In genomic region chr20:58392286-58392685, GRCh38 we compare ENCODE assay signal across 15 cellular contexts. TPM values are rescaled to one million over a fixed set of nuclear protein-coding genes. Genes with fewer than 3 reads are reported as not detected.
A peak's percentile ranks its signal among the peaks of the same experiment; 100 is the strongest.
DNase-seq lines count a peak whose midpoint lies in the region; ATAC-seq and TF ChIP-seq lines count a peak whose summit lies in the region.
"Had no signal": no experiment of that assay in that cellular context is flagged by ENCODE, and none has a peak within 500 bp of the region (broad histone marks: within the 10 kb centered on the region; RNA-seq: fewer than 3 reads in every experiment).

No MANE protein-coding gene starts in this region.

- in situ Hi-C loops in GM23248 (cut with MboI), result no loop called here

- peaks cover 16% of the 10 kb centered on the region for H4K20me1 ChIP-seq in GM23248 (ENCODE audit: insufficient read depth)

- H3F3A ChIP-seq in GM23248 (ENCODE audit: insufficient read depth), result peaks cover 20% of the 10 kb centered on the region

- H3K9me3 ChIP-seq in CD4-positive, alpha-beta T cell (ENCODE audit: control insufficient read depth, low read length), result no peaks in the 10 kb centered on the region
- H3K9me3 ChIP-seq in GM23248 (ENCODE audit: low read depth) (no peaks in the 10 kb centered on the region), heart right ventricle (peaks cover 0 to 10% (median 0%) of the 10 kb centered on the region in 11 donors)
- H3K9me3 ChIP-seq: right atrium auricular region had no signal

- peaks cover 31% of the 10 kb centered on the region for H3K4me1 ChIP-seq in GM23248 (ENCODE audit: insufficient read depth)
- peaks cover 6 to 69% (median 56%) of the 10 kb centered on the region in 9 donors for H3K4me1 ChIP-seq in heart right ventricle

- no peak for TF ChIP-seq CTCF in CD4-positive, alpha-beta T cell (IDR thresholded peaks at IDR 0.05)
- TF ChIP-seq CTCF in neural crest cell (conservative IDR thresholded peaks at IDR 0.05) (no peak), heart right ventricle (IDR thresholded peaks at IDR 0.05) (no peak)

- H3K27me3 Mint-ChIP-seq in CD4-positive, alpha-beta T cell, result no peaks in the 10 kb centered on the region
- no peaks in the 10 kb centered on the region for H3K27me3 Mint-ChIP-seq in activated naive CD8-positive, alpha-beta T cell treated with anti-CD3 and anti-CD28 coated beads for 36 hours
- H3K27me3 Mint-ChIP-seq in neural crest cell (ENCODE audit: low read depth), result no peaks in the 10 kb centered on the region

- no peak overlapping the region for H3K4me3 ChIP-seq in GM23248
- no peak overlapping the region for H3K4me3 ChIP-seq in heart right ventricle
- H3K4me3 ChIP-seq: BLaER1, lung, right atrium auricular region had no signal

- POLR2A ChIA-PET in CD4-positive, alpha-beta T cell (lab: Charles Lee), result interaction anchor here (0.6 kb wide), 1 partner anchor 27 kb away, joined by 4 read pairs; no protein-coding TSS in a partner anchor

- no peaks in the 10 kb centered on the region for H3K9me2 ChIP-seq in GM23248 (ENCODE audit: insufficient read depth)

- ATAC-seq in CD4-positive, alpha-beta T cell (ENCODE audit: poor library complexity), result no peak
- no peak for ATAC-seq in heart right ventricle
- no peak for ATAC-seq in left lobe of liver

- intact Hi-C loops in CD4-positive, alpha-beta T cell (cut with DNase I, micrococcal nuclease), result loop anchor here (5.0 to 10.0 kb wide), 3 partner anchors 53 to 1997 kb away; partner anchors contain the start of genes AURKA (in 1 of the 2) and CSTF1 (in 1 of the 2)
- intact Hi-C loops in heart right ventricle (cut with DNase I), result loop anchor here in 2 of 10 donors (10.0 kb wide), 3 partner anchors 53 to 157 kb away; no protein-coding TSS in a partner anchor

- H3K9me3 Mint-ChIP-seq in CD4-positive, alpha-beta T cell, result no peaks in the 10 kb centered on the region
- no peaks in the 10 kb centered on the region for H3K9me3 Mint-ChIP-seq in activated naive CD8-positive, alpha-beta T cell treated with anti-CD3 and anti-CD28 coated beads for 36 hours
- H3K9me3 Mint-ChIP-seq in neural crest cell, result no peaks in the 10 kb centered on the region

- DNase-seq in CD4-positive, alpha-beta T cell, result no peak
- no peak for DNase-seq in GM23248
- no peak for DNase-seq in activated naive CD8-positive, alpha-beta T cell treated with anti-CD3 and anti-CD28 coated beads for 36 hours
- no peak for DNase-seq in neural crest cell (ENCODE audit: low read depth, low spot score)
- no peak for DNase-seq in AML-193 (lab: John Stamatoyannopoulos, UW)
- no peak for DNase-seq in heart right ventricle
- DNase-seq in left lobe of liver (ENCODE audit: low spot score), result no peak
- DNase-seq: activated naive CD4-positive, alpha-beta T cell; DMS79; NCI-H526; OCI-M1; stimulated activated CD4-positive, alpha-beta T cell treated with anti-CD3 and anti-CD28 coated beads, Interleukin-2, amount 100 ng/mL, for 24 hours had no signal

- no peak overlapping the region for H3K4me2 ChIP-seq in GM23248 (ENCODE audit: unreplicated experiment)

- no peaks in the 10 kb centered on the region for H3K27me3 ChIP-seq in CD4-positive, alpha-beta T cell (ENCODE audit: control insufficient read depth, insufficient read depth, low read length)
- H3K27me3 ChIP-seq in GM23248 (replicated peaks; ENCODE audit: insufficient read depth) (no peaks in the 10 kb centered on the region), heart right ventricle (no peaks in the 10 kb centered on the region)
- H3K27me3 ChIP-seq: BLaER1, right atrium auricular region had no signal

- peak overlapping the region; percentile 92 for H3K27ac Mint-ChIP-seq in CD4-positive, alpha-beta T cell
- H3K27ac Mint-ChIP-seq in activated naive CD8-positive, alpha-beta T cell treated with anti-CD3 and anti-CD28 coated beads for 36 hours, result no peak overlapping the region
- H3K27ac Mint-ChIP-seq in neural crest cell (ENCODE audit: unreplicated experiment), result no peak overlapping the region

- peaks cover 59% of the 10 kb centered on the region for H3K36me3 Mint-ChIP-seq in CD4-positive, alpha-beta T cell (ENCODE audit: low read depth)
- peaks cover 59% of the 10 kb centered on the region for H3K36me3 Mint-ChIP-seq in activated naive CD8-positive, alpha-beta T cell treated with anti-CD3 and anti-CD28 coated beads for 36 hours
- peaks cover 8% of the 10 kb centered on the region for H3K36me3 Mint-ChIP-seq in neural crest cell (ENCODE audit: low read depth)

- H3K79me2 ChIP-seq in GM23248 (ENCODE audit: insufficient read depth), result peaks cover 81% of the 10 kb centered on the region

- no peak overlapping the region for H3K27ac ChIP-seq in CD4-positive, alpha-beta T cell (ENCODE audit: low read depth, low read length)
- H3K27ac ChIP-seq in GM23248 (peak overlapping the region; percentile 46), heart right ventricle (no peak overlapping the region)
- H3K27ac ChIP-seq: BLaER1, right atrium auricular region had no signal

- H3K36me3 ChIP-seq in GM23248 (ENCODE audit: low read depth) (no peaks in the 10 kb centered on the region), heart right ventricle (peaks cover 0 to 15% (median 0%) of the 10 kb centered on the region in 9 donors)
- H3K36me3 ChIP-seq: right atrium auricular region had no signal

- H2AFZ ChIP-seq in GM23248, result no peak overlapping the region

- 81 to 87% methylated on average over 4 of the region's 4 CpGs for WGBS in GM23248 (ENCODE audit: low coverage in 1 of 2, low lambda C conversion rate in 2 of 2, missing lambda C conversion rate in 2 of 2), 2 experiments
- 77% methylated on average over 4 of the region's 4 CpGs for WGBS in heart right ventricle, 2 donors

- H3K4me1 Mint-ChIP-seq in CD4-positive, alpha-beta T cell (ENCODE audit: low read depth), result peaks cover 76% of the 10 kb centered on the region
- H3K4me1 Mint-ChIP-seq in activated naive CD8-positive, alpha-beta T cell treated with anti-CD3 and anti-CD28 coated beads for 36 hours, result peaks cover 56% of the 10 kb centered on the region
- peaks cover 49% of the 10 kb centered on the region for H3K4me1 Mint-ChIP-seq in neural crest cell

- no peak overlapping the region for H3K9ac ChIP-seq in GM23248
- H3K9ac ChIP-seq: BLaER1 had no signal

- CTCF ChIA-PET in CD4-positive, alpha-beta T cell (lab: Charles Lee), result no interaction called here

- H3K4me3 Mint-ChIP-seq in CD4-positive, alpha-beta T cell, result peak overlapping the region; percentile 62
- H3K4me3 Mint-ChIP-seq in activated naive CD8-positive, alpha-beta T cell treated with anti-CD3 and anti-CD28 coated beads for 36 hours, result peak overlapping the region; percentile 29
- H3K4me3 Mint-ChIP-seq in neural crest cell, result peak overlapping the region; percentile 64

RNA-seq across cellular contexts. Expression of gene VAPB, which starts 3.3 kb away (rescaled TPM):
- 10 to 100 TPM; 25.2 to 29.4 TPM for total RNA-seq in CD4-positive, alpha-beta T cell
- total RNA-seq in GM23248 (2014; rRNA removed; shearing (Covaris generic)), result 8.8 and 10.0 TPM in 2 replicates
- polyA plus RNA-seq in GM23248 (2016; fragmentation: Nextera tagmentation; extraction: Ambion mirVana), result 34.1 and 37.0 TPM in 2 replicates
- total RNA-seq in activated naive CD8-positive, alpha-beta T cell treated with anti-CD3 and anti-CD28 coated beads for 36 hours, result 10 to 100 TPM; 38.4 to 40.6 TPM
- total RNA-seq in neural crest cell, result 56.6 and 57.7 TPM in 2 replicates
- 10 to 100 TPM; 59.9 to 89.9 (median 70.8) TPM for total RNA-seq in heart right ventricle
- 10 to 100 TPM; 20.8 to 25.8 TPM for polyA plus RNA-seq in heart right ventricle
- 41.6 TPM for total RNA-seq in left lobe of liver
